In the genomic region with DNA sequence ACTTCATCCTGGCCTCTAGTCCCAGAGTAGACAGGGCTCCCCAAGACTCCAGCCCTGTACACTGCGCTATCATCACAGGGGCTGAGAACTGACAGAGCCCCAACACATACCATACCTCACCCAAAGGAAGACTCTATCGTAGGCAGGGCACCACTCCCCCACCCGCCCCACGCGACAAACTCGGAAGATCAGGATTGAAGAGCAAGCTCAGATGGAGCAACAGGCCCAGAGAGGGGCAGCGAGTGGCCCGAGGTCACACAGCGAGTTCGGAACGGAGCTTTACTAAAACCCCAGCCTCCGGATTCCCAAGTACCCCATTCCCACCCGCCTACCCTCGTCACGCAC, we compare ENCODE assay signal across 8 cellular contexts. TPM values are rescaled to one million over a fixed set of nuclear protein-coding genes. Genes with fewer than 3 reads are reported as not detected.
A peak's percentile ranks its signal among the peaks of the same experiment; 100 is the strongest.
DNase-seq lines count a peak whose midpoint lies in the region; ATAC-seq and TF ChIP-seq lines count a peak whose summit lies in the region.

No MANE protein-coding gene starts in this region.

- no peaks in the 10 kb centered on the region for H3K9me3 ChIP-seq in gastrocnemius medialis

- DNase-seq in GM23338 (ENCODE audit: low spot score), result peak; percentile 46
- peak; percentile 23 to 32 for DNase-seq in activated CD4-positive, alpha-beta T cell treated with anti-CD3 and anti-CD28 coated beads, Interleukin-2, amount 50 U/mL, for 48 hours
- DNase-seq in head of caudate nucleus, result peak in 31 of 42 donors; percentile 13 to 57 (median 31)
- DNase-seq in gastrocnemius medialis, result no peak
- no peak for DNase-seq in NCI-H510A (lab: John Stamatoyannopoulos, UW)
- no peak for DNase-seq in kidney tubule cell (ENCODE audit: low spot score)
- DNase-seq in NCI-H1048 (lab: John Stamatoyannopoulos, UW), result no peak

- peaks cover 14% of the 10 kb centered on the region for H3K36me3 Mint-ChIP-seq in GM23338 (ENCODE audit: low read depth)

- peaks cover 41% of the 10 kb centered on the region for H3K79me2 ChIP-seq in GM23338 (replicated peaks; ENCODE audit: insufficient read depth)

- in situ Hi-C loops in gastrocnemius medialis (cut with MboI; ENCODE audit: low sequenced_read_pairs in 4 of 4), result no loop called here

- no peak for TF ChIP-seq CTCF in 22Rv1 (IDR thresholded peaks at IDR 0.05)
- no peak for TF ChIP-seq CTCF in GM23338 (conservative IDR thresholded peaks at IDR 0.05; ENCODE audit: low read depth in 2 of 2)
- TF ChIP-seq CTCF in gastrocnemius medialis (IDR thresholded peaks at IDR 0.05 in 4 of 5, conservative IDR thresholded peaks at IDR 0.05 in 1 of 5), result no peak

- peak overlapping the region; percentile 88 for H3K4me3 ChIP-seq in GM23338
- peak overlapping the region; percentile 71 to 95 (median 74) for H3K4me3 ChIP-seq in gastrocnemius medialis

- no peaks in the 10 kb centered on the region for H3K9me2 ChIP-seq in GM23338 (ENCODE audit: insufficient read depth)

- TF ChIP-seq POLR2A in gastrocnemius medialis (IDR thresholded peaks at IDR 0.05), result no peak

- intact Hi-C loops in head of caudate nucleus (cut with DNase I), result no loop called here
- intact Hi-C loops in gastrocnemius medialis (cut with DNase I; ENCODE audit: low total_unique reads), result no loop called here

- H3K4me1 ChIP-seq in GM23338 (ENCODE audit: insufficient read depth) (peaks cover 5% of the 10 kb centered on the region; the same call in 1 of the 2 replicates), gastrocnemius medialis (peaks cover 20 to 40% of the 10 kb centered on the region in 2 donors)

- H3K4me1 Mint-ChIP-seq in GM23338, result peaks cover 5% of the 10 kb centered on the region; the same call in 2 of the 3 replicates

- H3K27me3 ChIP-seq in GM23338 (ENCODE audit: insufficient read depth) (no peaks in the 10 kb centered on the region), gastrocnemius medialis (no peaks in the 10 kb centered on the region)

- H4K20me1 ChIP-seq in GM23338 (replicated peaks; ENCODE audit: insufficient read depth), result no peaks in the 10 kb centered on the region

- ATAC-seq in GM23338 (peak; percentile 6; the same call in 2 of the 3 replicates), gastrocnemius medialis (peak; percentile 7 to 19)

- peaks cover 9% of the 10 kb centered on the region; the same call in 1 of the 2 replicates for H3F3A ChIP-seq in GM23338 (replicated peaks; ENCODE audit: low read depth)

- peak overlapping the region; percentile 84 for H3K4me3 Mint-ChIP-seq in GM23338

- no peaks in the 10 kb centered on the region for H3K9me3 Mint-ChIP-seq in GM23338

- peak overlapping the region; percentile 42 for H3K27ac Mint-ChIP-seq in GM23338

- no peaks in the 10 kb centered on the region for H3K36me3 ChIP-seq in GM23338 (ENCODE audit: insufficient read depth)
- no peaks in the 10 kb centered on the region for H3K36me3 ChIP-seq in gastrocnemius medialis

- H3K27ac ChIP-seq in 22Rv1, result peak overlapping the region; percentile 71
- no peak overlapping the region for H3K27ac ChIP-seq in GM23338 (ENCODE audit: low read depth)
- peak overlapping the region; percentile 77 to 93 (median 81) for H3K27ac ChIP-seq in gastrocnemius medialis

- peaks cover 11% of the 10 kb centered on the region for H3K27me3 Mint-ChIP-seq in GM23338 (ENCODE audit: insufficient read depth, low read depth, poor library complexity)

- H2AFZ ChIP-seq in GM23338, result peak overlapping the region; percentile 75; the same call in 1 of the 2 replicates

- peak overlapping the region; percentile 92 for H3K4me2 ChIP-seq in GM23338

TF ChIP-seq in GM23338, 12 proteins besides CTCF, POLR2A, EP300 and RAD21:
- TF ChIP-seq EZH2 (IDR thresholded peaks at IDR 0.05; ENCODE audit: low read depth, unreplicated experiment), result no peak
- TF ChIP-seq ZNF331 (CRISPR knock-in tag; IDR thresholded peaks at IDR 0.05; ENCODE audit: low read depth), result no peak
- TF ChIP-seq, protein P1, sequence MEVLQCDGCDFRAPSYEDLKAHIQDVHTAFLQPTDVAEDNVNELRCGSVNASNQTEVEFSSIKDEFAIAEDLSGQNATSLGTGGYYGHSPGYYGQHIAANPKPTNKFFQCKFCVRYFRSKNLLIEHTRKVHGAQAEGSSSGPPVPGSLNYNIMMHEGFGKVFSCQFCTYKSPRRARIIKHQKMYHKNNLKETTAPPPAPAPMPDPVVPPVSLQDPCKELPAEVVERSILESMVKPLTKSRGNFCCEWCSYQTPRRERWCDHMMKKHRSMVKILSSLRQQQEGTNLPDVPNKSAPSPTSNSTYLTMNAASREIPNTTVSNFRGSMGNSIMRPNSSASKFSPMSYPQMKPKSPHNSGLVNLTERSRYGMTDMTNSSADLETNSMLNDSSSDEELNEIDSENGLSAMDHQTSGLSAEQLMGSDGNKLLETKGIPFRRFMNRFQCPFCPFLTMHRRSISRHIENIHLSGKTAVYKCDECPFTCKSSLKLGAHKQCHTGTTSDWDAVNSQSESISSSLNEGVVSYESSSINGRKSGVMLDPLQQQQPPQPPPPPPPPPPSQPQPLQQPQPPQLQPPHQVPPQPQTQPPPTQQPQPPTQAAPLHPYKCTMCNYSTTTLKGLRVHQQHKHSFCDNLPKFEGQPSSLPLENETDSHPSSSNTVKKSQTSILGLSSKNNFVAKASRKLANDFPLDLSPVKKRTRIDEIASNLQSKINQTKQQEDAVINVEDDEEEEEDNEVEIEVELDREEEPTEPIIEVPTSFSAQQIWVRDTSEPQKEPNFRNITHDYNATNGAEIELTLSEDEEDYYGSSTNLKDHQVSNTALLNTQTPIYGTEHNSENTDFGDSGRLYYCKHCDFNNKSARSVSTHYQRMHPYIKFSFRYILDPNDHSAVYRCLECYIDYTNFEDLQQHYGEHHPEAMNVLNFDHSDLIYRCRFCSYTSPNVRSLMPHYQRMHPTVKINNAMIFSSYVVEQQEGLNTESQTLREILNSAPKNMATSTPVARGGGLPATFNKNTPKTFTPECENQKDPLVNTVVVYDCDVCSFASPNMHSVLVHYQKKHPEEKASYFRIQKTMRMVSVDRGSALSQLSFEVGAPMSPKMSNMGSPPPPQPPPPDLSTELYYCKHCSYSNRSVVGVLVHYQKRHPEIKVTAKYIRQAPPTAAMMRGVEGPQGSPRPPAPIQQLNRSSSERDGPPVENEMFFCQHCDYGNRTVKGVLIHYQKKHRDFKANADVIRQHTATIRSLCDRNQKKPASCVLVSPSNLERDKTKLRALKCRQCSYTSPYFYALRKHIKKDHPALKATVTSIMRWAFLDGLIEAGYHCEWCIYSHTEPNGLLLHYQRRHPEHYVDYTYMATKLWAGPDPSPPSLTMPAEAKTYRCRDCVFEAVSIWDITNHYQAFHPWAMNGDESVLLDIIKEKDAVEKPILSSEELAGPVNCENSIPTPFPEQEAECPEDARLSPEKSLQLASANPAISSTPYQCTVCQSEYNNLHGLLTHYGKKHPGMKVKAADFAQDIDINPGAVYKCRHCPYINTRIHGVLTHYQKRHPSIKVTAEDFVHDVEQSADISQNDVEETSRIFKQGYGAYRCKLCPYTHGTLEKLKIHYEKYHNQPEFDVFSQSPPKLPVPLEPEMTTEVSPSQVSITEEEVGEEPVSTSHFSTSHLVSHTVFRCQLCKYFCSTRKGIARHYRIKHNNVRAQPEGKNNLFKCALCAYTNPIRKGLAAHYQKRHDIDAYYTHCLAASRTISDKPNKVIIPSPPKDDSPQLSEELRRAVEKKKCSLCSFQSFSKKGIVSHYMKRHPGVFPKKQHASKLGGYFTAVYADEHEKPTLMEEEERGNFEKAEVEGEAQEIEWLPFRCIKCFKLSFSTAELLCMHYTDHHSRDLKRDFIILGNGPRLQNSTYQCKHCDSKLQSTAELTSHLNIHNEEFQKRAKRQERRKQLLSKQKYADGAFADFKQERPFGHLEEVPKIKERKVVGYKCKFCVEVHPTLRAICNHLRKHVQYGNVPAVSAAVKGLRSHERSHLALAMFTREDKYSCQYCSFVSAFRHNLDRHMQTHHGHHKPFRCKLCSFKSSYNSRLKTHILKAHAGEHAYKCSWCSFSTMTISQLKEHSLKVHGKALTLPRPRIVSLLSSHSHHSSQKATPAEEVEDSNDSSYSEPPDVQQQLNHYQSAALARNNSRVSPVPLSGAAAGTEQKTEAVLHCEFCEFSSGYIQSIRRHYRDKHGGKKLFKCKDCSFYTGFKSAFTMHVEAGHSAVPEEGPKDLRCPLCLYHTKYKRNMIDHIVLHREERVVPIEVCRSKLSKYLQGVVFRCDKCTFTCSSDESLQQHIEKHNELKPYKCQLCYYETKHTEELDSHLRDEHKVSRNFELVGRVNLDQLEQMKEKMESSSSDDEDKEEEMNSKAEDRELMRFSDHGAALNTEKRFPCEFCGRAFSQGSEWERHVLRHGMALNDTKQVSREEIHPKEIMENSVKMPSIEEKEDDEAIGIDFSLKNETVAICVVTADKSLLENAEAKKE (CRISPR knock-in tag; IDR thresholded peaks at IDR 0.05), result no peak

RNA-seq across cellular contexts. Expression of a gene that starts 15.7 kb away (rescaled TPM):
- 19.8 and 29.1 TPM in 2 replicates for total RNA-seq in GM23338 (2014; rRNA removed; shearing (Covaris generic))
- polyA plus RNA-seq in GM23338 (2016; fragmentation: Nextera tagmentation; extraction: Ambion mirVana), result 5.2 and 6.9 TPM in 2 replicates
- 10 to 100 TPM in 2 of 4 donors, 1 to 10 TPM in 2; 6.8 to 13.4 (median 10.1) TPM for total RNA-seq in gastrocnemius medialis

RNA-seq across cellular contexts. Expression of a gene that starts 58.7 kb away (rescaled TPM):
- total RNA-seq in GM23338 (2014; rRNA removed; shearing (Covaris generic)), result 144 and 167 TPM in 2 replicates
- 53.9 and 65.5 TPM in 2 replicates for polyA plus RNA-seq in GM23338 (2016; fragmentation: Nextera tagmentation; extraction: Ambion mirVana)
- 10 to 100 TPM; 23.0 to 41.4 (median 34.8) TPM for total RNA-seq in gastrocnemius medialis

Comparison
In these comparisons a context has a peak if more than half of its experiments do, and no peak if none do; other contexts are left out.
1. DNase-seq: peak in GM23338 (single experiment), activated CD4-positive, alpha-beta T cell treated with anti-CD3 and anti-CD28 coated beads, Interleukin-2, amount 50 U/mL, for 48 hours (2 of 2) and head of caudate nucleus (31 of 42); none in gastrocnemius medialis (0 of 2), NCI-H510A (single experiment), kidney tubule cell (single experiment) and NCI-H1048 (single experiment).